Comparison of ENCODE assay signal across 12 cellular contexts in the genomic region with DNA sequence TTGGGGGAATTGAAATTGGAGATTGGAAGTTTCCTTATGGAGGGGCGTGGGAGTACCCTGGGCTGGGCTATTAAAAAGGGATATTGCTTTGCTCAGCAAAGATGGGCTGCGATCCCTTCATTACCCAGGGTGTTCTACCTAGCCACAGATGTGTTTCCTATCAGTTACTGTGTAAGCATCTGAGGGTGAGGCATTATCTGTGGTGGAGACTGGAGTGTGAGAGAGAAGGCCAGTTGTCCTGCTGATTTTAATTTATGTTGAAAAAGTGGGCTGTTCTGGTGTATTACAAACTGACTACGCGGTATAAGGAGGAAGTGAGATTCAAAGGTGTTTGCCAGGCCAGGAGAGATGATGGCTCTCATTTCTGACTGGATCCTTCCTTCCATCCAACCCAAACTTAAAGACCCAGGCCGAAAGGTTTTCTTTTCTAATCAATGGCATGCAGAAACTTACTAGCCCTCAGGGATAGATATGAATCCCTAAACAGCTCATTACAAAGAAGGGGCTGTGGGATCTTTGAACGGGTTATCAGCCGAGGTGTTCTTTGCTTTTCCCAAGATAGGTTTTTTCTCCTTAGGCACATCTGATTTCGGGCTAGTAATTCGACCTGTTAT. TPM values are rescaled to one million over a fixed set of nuclear protein-coding genes. Genes with fewer than 3 reads are reported as not detected.
DNase-seq lines count a peak whose midpoint lies in the region; ATAC-seq, FAIRE-seq and TF ChIP-seq lines count a peak whose summit lies in the region.
"Had no signal": no experiment of that assay in that cellular context is flagged by ENCODE, and none has a peak within 500 bp of the region (broad histone marks: within the 10 kb centered on the region; RNA-seq: fewer than 3 reads in every experiment).

No MANE protein-coding gene starts in this region.

- H3K9me3 ChIP-seq in A549 = no peaks in the 10 kb centered on the region
- no peaks in the 10 kb centered on the region for H3K9me3 ChIP-seq in HUES48 (ENCODE audit: control insufficient read depth, insufficient read depth, low read length)
- no peaks in the 10 kb centered on the region for H3K9me3 ChIP-seq in mammary epithelial cell (replicated peaks; ENCODE audit: insufficient read depth, low read length)
- H3K9me3 ChIP-seq in mesodermal cell (ENCODE audit: control insufficient read depth, low read length) = no peaks in the 10 kb centered on the region
- H3K9me3 ChIP-seq in T-helper 17 cell (ENCODE audit: control insufficient read depth, low read length, poor library complexity, severe bottlenecking) = no peaks in the 10 kb centered on the region

- BruUV-seq in mammary epithelial cell (replicated peaks; lab: Mats Ljungman, UMichigan) = no TSS peak

- H3K9ac ChIP-seq in HUES48 (ENCODE audit: low read depth, low read length) = peak overlapping the region; percentile 36
- H3K9ac ChIP-seq in mammary epithelial cell (ENCODE audit: insufficient read depth, low read length) = no peak overlapping the region

- peaks cover 69 to 70% of the 10 kb centered on the region in 2 donors for H3K36me3 Mint-ChIP-seq in CD14-positive monocyte
- H3K36me3 Mint-ChIP-seq in T-helper 17 cell (ENCODE audit: low read depth) = peaks cover 7% of the 10 kb centered on the region
- no peaks in the 10 kb centered on the region for H3K36me3 Mint-ChIP-seq in activated CD8-positive, alpha-beta T cell treated with anti-CD3 and anti-CD28 coated beads for 36 hours (ENCODE audit: low read depth)

- peaks cover 89% of the 10 kb centered on the region for H3K79me2 ChIP-seq in mammary epithelial cell (ENCODE audit: insufficient read depth, low read length)

- peak overlapping the region; percentile 98 for H3K4me2 ChIP-seq in A549
- H3K4me2 ChIP-seq in mammary epithelial cell (ENCODE audit: insufficient read depth, low read depth, low read length) = peak overlapping the region; percentile 63

- no peak for TF ChIP-seq POLR2A in A549 (IDR thresholded peaks at IDR 0.05; ENCODE audit: low read length)

- ATAC-seq in A549 (peak in 1 of 2 experiments; percentile 19; a peak in 3 of 6 replicates), HG03571 (IDR thresholded peaks at IDR 0.05; ENCODE audit: unreplicated experiment) (no peak), T-helper 17 cell (no peak)
- no peak for ATAC-seq in activated CD8-positive, alpha-beta T cell treated with anti-CD3 and anti-CD28 coated beads for 36 hours

- dilution Hi-C loops in mammary epithelial cell (cut with HindIII; ENCODE audit: low sequenced_read_pairs) = no loop called here

- FAIRE-seq in A549 (lab: Jason Lieb, UNC) = peak; percentile 54

- POLR2A ChIA-PET in A549 (lab: Yijun Ruan, JAX) = interaction anchor here (2.2 to 3.0 kb wide), 2 partner anchors 8 to 116 kb away, joined by 14 to 25 read pairs; partner anchors contain the start of gene TCF7L2
- POLR2A ChIA-PET in activated CD8-positive, alpha-beta T cell treated with anti-CD3 and anti-CD28 coated beads for 36 hours (lab: Charles Lee) = no interaction called here

- H3K27me3 Mint-ChIP-seq in CD14-positive monocyte (ENCODE audit: low read depth in 3 of 3) (peaks cover 16 to 31% (median 29%) of the 10 kb centered on the region in 3 donors), T-helper 17 cell (peaks cover 52% of the 10 kb centered on the region)
- H3K27me3 Mint-ChIP-seq in activated CD8-positive, alpha-beta T cell treated with anti-CD3 and anti-CD28 coated beads for 36 hours = peaks cover 38% of the 10 kb centered on the region

- in situ Hi-C loops in mammary epithelial cell (cut with MboI; ENCODE audit: low sequenced_read_pairs in 2 of 2) = no loop called here

- intact Hi-C loops in mammary epithelial cell (cut with micrococcal nuclease) (no loop called here), CD14-positive monocyte (cut with micrococcal nuclease) (loop anchor here (10.0 kb wide), 3 partner anchors 103 to 143 kb away; no protein-coding TSS in a partner anchor)
- intact Hi-C loops in activated CD8-positive, alpha-beta T cell treated with anti-CD3 and anti-CD28 coated beads for 36 hours (cut with micrococcal nuclease) = no loop called here

- H3K36me3 ChIP-seq in HUES48 (ENCODE audit: control insufficient read depth, insufficient read depth, low read length) (peaks cover 22% of the 10 kb centered on the region), mammary epithelial cell (ENCODE audit: insufficient read depth, low read length) (no peaks in the 10 kb centered on the region), mesodermal cell (ENCODE audit: control insufficient read depth, insufficient read depth, low read length) (peaks cover 17% of the 10 kb centered on the region)

- H3K4me1 ChIP-seq in A549 (peaks cover 78% of the 10 kb centered on the region), HUES48 (ENCODE audit: control insufficient read depth, insufficient read depth, low read length) (peaks cover 82% of the 10 kb centered on the region), mammary epithelial cell (ENCODE audit: insufficient read depth, low read length) (peaks cover 59% of the 10 kb centered on the region), mesodermal cell (ENCODE audit: control insufficient read depth, insufficient read depth, low read length, poor library complexity, severe bottlenecking) (peaks cover 81% of the 10 kb centered on the region)

- H3K9me3 Mint-ChIP-seq in CD14-positive monocyte = no peaks in the 10 kb centered on the region
- no peaks in the 10 kb centered on the region for H3K9me3 Mint-ChIP-seq in activated CD8-positive, alpha-beta T cell treated with anti-CD3 and anti-CD28 coated beads for 36 hours

- CTCF ChIA-PET in A549 (lab: Yijun Ruan, JAX) (interaction anchor here (1.0 kb wide), 1 partner anchor 29 kb away, joined by 4 read pairs; no protein-coding TSS in a partner anchor), mammary epithelial cell (lab: Charles Lee; ENCODE audit: low non-redundant PET) (no interaction called here)
- CTCF ChIA-PET in activated CD8-positive, alpha-beta T cell treated with anti-CD3 and anti-CD28 coated beads for 36 hours (lab: Charles Lee) = no interaction called here

- WGBS in A549 (ENCODE audit: missing lambda C conversion rate) = 35% methylated on average over 9 of the region's 9 CpGs
- 95% methylated on average over 7 of the region's 9 CpGs for WGBS in mammary epithelial cell (ENCODE audit: low coverage, missing lambda C conversion rate)
- WGBS in mesodermal cell (ENCODE audit: insufficient coverage in 2 of 2), 2 experiments = 29 to 31% methylated on average over 4 to 6 of the region's 9 CpGs

- peak overlapping the region in 1 of 2 donors; percentile 36 for H3K4me3 Mint-ChIP-seq in CD14-positive monocyte
- H3K4me3 Mint-ChIP-seq in T-helper 17 cell = no peak overlapping the region
- no peak overlapping the region for H3K4me3 Mint-ChIP-seq in activated CD8-positive, alpha-beta T cell treated with anti-CD3 and anti-CD28 coated beads for 36 hours

- peaks cover 63% of the 10 kb centered on the region for H3K4me1 Mint-ChIP-seq in CD14-positive monocyte
- peaks cover 9% of the 10 kb centered on the region for H3K4me1 Mint-ChIP-seq in T-helper 17 cell
- peaks cover 29% of the 10 kb centered on the region for H3K4me1 Mint-ChIP-seq in activated CD8-positive, alpha-beta T cell treated with anti-CD3 and anti-CD28 coated beads for 36 hours (ENCODE audit: low read depth)

- H3K27me3 ChIP-seq in HUES48 (ENCODE audit: control insufficient read depth, insufficient read depth, low read length) = no peaks in the 10 kb centered on the region
- no peaks in the 10 kb centered on the region for H3K27me3 ChIP-seq in mammary epithelial cell (ENCODE audit: insufficient read depth, low read length)

- TF ChIP-seq RAD21 in A549 (conservative IDR thresholded peaks at IDR 0.05 in 1 of 2, IDR thresholded peaks at IDR 0.05 in 1 of 2) = no peak

- H3K27ac ChIP-seq in A549 (peak overlapping the region; percentile 88 to 98), HUES48 (ENCODE audit: low read depth, low read length) (peak overlapping the region; percentile 98), mammary epithelial cell (ENCODE audit: insufficient read depth, low read depth, low read length) (peak overlapping the region; percentile 79), mesodermal cell (ENCODE audit: low read depth, low read length, severe bottlenecking) (peak overlapping the region; percentile 73)

- no peak for DNase-seq in A549 (ENCODE audit: low read depth in 1 of 2, low spot score in 1 of 2)
- no peak for DNase-seq in mammary epithelial cell
- no peak for DNase-seq in CD14-positive monocyte (ENCODE audit: low spot score)
- no peak for DNase-seq in T-helper 17 cell
- no peak for DNase-seq in activated CD8-positive, alpha-beta T cell treated with anti-CD3 and anti-CD28 coated beads for 36 hours
- DNase-seq: islet precursor cell; KBM-7; nucleus accumbens; stimulated activated CD4-positive, alpha-beta T cell treated with anti-CD3 and anti-CD28 coated beads, Interleukin-4, amount 100 ng/mL, for 1 hour had no signal

- H4K20me1 ChIP-seq in mammary epithelial cell (ENCODE audit: insufficient read depth, low read length) = no peaks in the 10 kb centered on the region

- no peak overlapping the region for H3K27ac Mint-ChIP-seq in CD14-positive monocyte
- H3K27ac Mint-ChIP-seq in T-helper 17 cell = no peak overlapping the region
- H3K27ac Mint-ChIP-seq in activated CD8-positive, alpha-beta T cell treated with anti-CD3 and anti-CD28 coated beads for 36 hours = no peak overlapping the region

- H2AFZ ChIP-seq in mammary epithelial cell (ENCODE audit: low read depth, low read length) = no peak overlapping the region

- H3K4me3 ChIP-seq in A549 = peak overlapping the region; percentile 84; the same call in 2 of the 3 replicates
- H3K4me3 ChIP-seq in HUES48 (ENCODE audit: low read depth, low read length) = peak overlapping the region; percentile 39
- H3K4me3 ChIP-seq in mammary epithelial cell (replicated peaks in 1 of 3; ENCODE audit: insufficient read depth in 1 of 3, low read depth in 2 of 3, low read length in 3 of 3) = no peak overlapping the region
- H3K4me3 ChIP-seq in mesodermal cell (ENCODE audit: extremely low read depth, insufficient read depth, low read length, poor library complexity, severe bottlenecking) = peak overlapping the region; percentile 12

- TF ChIP-seq CTCF in A549 (IDR thresholded peaks at IDR 0.05) = no peak
- TF ChIP-seq CTCF in mammary epithelial cell (conservative IDR thresholded peaks at IDR 0.05 in 1 of 2, IDR thresholded peaks at IDR 0.05 in 1 of 2; ENCODE audit: extremely low read depth in 1 of 2, insufficient read depth in 1 of 2, low read depth in 1 of 2, low read length in 2 of 2) = no peak
- TF ChIP-seq CTCF in CD14-positive monocyte (IDR thresholded peaks at IDR 0.05) = no peak
- TF ChIP-seq CTCF in activated CD8-positive, alpha-beta T cell treated with anti-CD3 and anti-CD28 coated beads for 36 hours (IDR thresholded peaks at IDR 0.05) = no peak

- no peak for TF ChIP-seq EP300 in A549 (IDR thresholded peaks at IDR 0.05)

RNA-seq across cellular contexts. Expression of gene TCF7L2, which starts 7.6 kb away (rescaled TPM):
- polyA plus RNA-seq in A549 (2011; rRNA removed) (11.3 and 15.8 TPM in 2 replicates), A549 (2017; fragmentation: RNase III; extraction: RNeasy Plus Mini Kit Qiagen cat#74134 plus additional on column Dnase treatment) (14.4 to 16.5 TPM (median 14.5 TPM) in 3 replicates), mammary epithelial cell (3.4 TPM), CD14-positive monocyte (1 to 10 TPM; 2.1 to 6.1 TPM)
- polyA plus RNA-seq in A549 (2012; cell fraction: cytosol; rRNA removed) = 25.6 and 26.7 TPM in 2 replicates
- 54.2 and 56.7 TPM in 2 replicates for polyA plus RNA-seq in A549 (2012; cell fraction: nucleus; rRNA removed)
- polyA minus RNA-seq in A549 (2011; rRNA and poly(A)+ RNA removed) = 30.2 and 36.0 TPM in 2 replicates
- total RNA-seq in mammary epithelial cell (10 to 100 TPM in 1 of 2 donors, 1 to 10 TPM in 1; 7.7 to 19.4 TPM), T-helper 17 cell (1 to 10 TPM; 3.1 to 3.9 TPM)
- polyA minus RNA-seq in mammary epithelial cell = 7.8 TPM
- polyA plus RNA-seq in mesodermal cell (2013, experiment 1 of 2) = 26.1 TPM
- 21.6 TPM for polyA plus RNA-seq in mesodermal cell (2013, experiment 2 of 2)
- total RNA-seq in activated CD8-positive, alpha-beta T cell treated with anti-CD3 and anti-CD28 coated beads for 36 hours = 1 to 10 TPM; 1.5 to 1.6 TPM

Comparison
In these comparisons a context has a peak if more than half of its experiments do, and no peak if none do; other contexts are left out.
1. H3K4me3 ChIP-seq: peak in A549 (single experiment), HUES48 (single experiment) and mesodermal cell (single experiment); none in mammary epithelial cell (0 of 3).
2. intact Hi-C loops: an anchor here in CD14-positive monocyte (10.0 kb wide); none called in mammary epithelial cell and activated CD8-positive, alpha-beta T cell treated with anti-CD3 and anti-CD28 coated beads for 36 hours.
3. Peak in every context shown above with its lines, with median percentiles within 50 percentile points of each other: H3K27ac ChIP-seq.